1 cellular context compared by ENCODE assay signal in the genomic region with DNA sequence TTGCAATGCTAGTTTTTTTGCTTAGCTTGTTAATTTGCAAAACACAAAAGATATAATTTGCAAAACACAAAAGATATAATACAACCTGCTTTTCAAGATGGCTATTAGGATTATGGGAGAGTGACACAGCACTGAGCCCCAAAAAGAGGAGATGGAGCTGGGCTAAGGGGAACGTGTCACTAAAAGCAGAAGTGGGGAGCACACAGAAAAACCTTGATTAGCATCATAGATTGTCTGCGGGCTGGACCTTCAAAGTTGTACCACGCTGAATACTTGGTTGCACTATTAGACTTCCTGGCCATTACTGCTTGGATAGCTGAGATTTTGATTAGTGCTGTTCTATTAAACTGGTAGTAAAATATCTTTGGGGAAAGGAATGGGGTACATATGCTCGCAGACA.
TF ChIP-seq lines count a peak whose summit lies in the region.

No MANE protein-coding gene starts in this region.

TF ChIP-seq in K562, 482 proteins besides CTCF, POLR2A, EP300 and RAD21:
- TF ChIP-seq BRF2 (IDR thresholded peaks at IDR 0.05; ENCODE audit: borderline replicate concordance, insufficient read depth, insufficient read length) (no peak), ZFP1 (CRISPR knock-in tag; IDR thresholded peaks at IDR 0.05) (no peak), SPI1 (IDR thresholded peaks at IDR 0.05; ENCODE audit: borderline replicate concordance, low read depth, low read length) (peak; percentile 39; the same call in 1 of the 2 replicates), JUNB (CRISPR knock-in tag; conservative IDR thresholded peaks at IDR 0.05) (no peak)
